15 cellular contexts compared by ENCODE assay signal in genomic region chr14:50739186-50739585, GRCh38.
A peak's percentile ranks its signal among the peaks of the same experiment; 100 is the strongest.
DNase-seq lines count a peak whose midpoint lies in the region; ATAC-seq and TF ChIP-seq lines count a peak whose summit lies in the region.
"Had no signal": no experiment of that assay in that cellular context is flagged by ENCODE, and none has a peak within 500 bp of the region (broad histone marks: within the 10 kb centered on the region; RNA-seq: fewer than 3 reads in every experiment).

No MANE protein-coding gene starts in this region.

- no peak overlapping the region for H3K27ac ChIP-seq in CD8-positive, alpha-beta memory T cell (ENCODE audit: low read depth, low read length)
- H3K27ac ChIP-seq in OCI-LY3 (ENCODE audit: low read length) (peak overlapping the region; percentile 54), heart left ventricle (peak overlapping the region in 11 of 12 donors; percentile 28 to 80 (median 53)), sigmoid colon (peak overlapping the region in 3 of 4 donors; percentile 43 to 52 (median 46))
- H3K27ac ChIP-seq: BLaER1, GM23248, suprapubic skin had no signal

- POLR2A ChIA-PET in CD8-positive, alpha-beta memory T cell (lab: Charles Lee) = interaction anchor here (0.6 kb wide), 1 partner anchor 14 kb away, joined by 3 read pairs; no protein-coding TSS in a partner anchor

- no peak for DNase-seq in CD8-positive, alpha-beta memory T cell
- DNase-seq in heart left ventricle (no peak), sigmoid colon (no peak), NCI-H2081 treated with DMSO at 0.1 percent for 48 hours (lab: John Stamatoyannopoulos, UW) (no peak)
- DNase-seq: activated CD4-positive, alpha-beta T cell treated with anti-CD3 and anti-CD28 coated beads, Interleukin-2, amount 50 U/mL, for 48 hours; activated gamma-delta T cell; dermis blood vessel endothelial cell; GM23248; NCI-H1694 treated with DMSO at 0.1 percent for 48 hours; NCI-H510A treated with DMSO at 0.1 percent for 48 hours had no signal

- H3K27ac Mint-ChIP-seq in CD8-positive, alpha-beta memory T cell = peak overlapping the region; percentile 39 to 73 (median 56)

- H3K9ac ChIP-seq in OCI-LY3 (ENCODE audit: low read length) = no peak overlapping the region
- H3K9ac ChIP-seq: BLaER1, GM23248 had no signal

- H3K27me3 Mint-ChIP-seq in CD8-positive, alpha-beta memory T cell = no peaks in the 10 kb centered on the region

- CTCF ChIA-PET in CD8-positive, alpha-beta memory T cell (lab: Charles Lee) = interaction anchor here (1.3 kb wide), 1 partner anchor 121 kb away, joined by 4 read pairs; no protein-coding TSS in a partner anchor

- H3K79me2 ChIP-seq in OCI-LY3 (ENCODE audit: low read length) = no peaks in the 10 kb centered on the region

- H2AFZ ChIP-seq in OCI-LY3 (ENCODE audit: low read depth, low read length) = no peak overlapping the region
- H2AFZ ChIP-seq: GM23248 had no signal

- no peak overlapping the region for H3K4me3 Mint-ChIP-seq in CD8-positive, alpha-beta memory T cell

- no peaks in the 10 kb centered on the region for H3K9me3 ChIP-seq in CD8-positive, alpha-beta memory T cell (ENCODE audit: low read length)
- H3K9me3 ChIP-seq in OCI-LY3 (ENCODE audit: insufficient read depth, low read length) (no peaks in the 10 kb centered on the region), heart left ventricle (no peaks in the 10 kb centered on the region), sigmoid colon (no peaks in the 10 kb centered on the region)
- H3K9me3 ChIP-seq: BLaER1, suprapubic skin had no signal

- WGBS in heart left ventricle, 4 donors = 78 to 91% (median 85%) methylated on average over 4 of the region's 4 CpGs
- WGBS in sigmoid colon, 2 donors = 93 to 95% methylated on average over 4 of the region's 4 CpGs

- no peak for TF ChIP-seq POLR2A in heart left ventricle (IDR thresholded peaks at IDR 0.05)
- TF ChIP-seq POLR2A in sigmoid colon (IDR thresholded peaks at IDR 0.05) = no peak

- no peak overlapping the region for H3K4me3 ChIP-seq in CD8-positive, alpha-beta memory T cell (ENCODE audit: low read length)
- H3K4me3 ChIP-seq in OCI-LY3 (ENCODE audit: low read length) (no peak overlapping the region), heart left ventricle (no peak overlapping the region), sigmoid colon (no peak overlapping the region)
- H3K4me3 ChIP-seq: BLaER1, GM23248, suprapubic skin had no signal

- intact Hi-C loops in heart left ventricle (cut with DNase I) (loop anchor here in 1 of 10 donors (2.0 kb wide), 1 partner anchor 16 kb away; no protein-coding TSS in a partner anchor), sigmoid colon (cut with DNase I) (no loop called here)

- ATAC-seq in heart left ventricle = peak in 2 of 4 donors; percentile 37 to 41
- ATAC-seq in GM18870 (IDR thresholded peaks at IDR 0.05; ENCODE audit: unreplicated experiment) = no peak
- no peak for ATAC-seq in HG03565 (IDR thresholded peaks at IDR 0.05; ENCODE audit: unreplicated experiment)

- H4K20me1 ChIP-seq in OCI-LY3 (ENCODE audit: insufficient read depth, low read length) = no peaks in the 10 kb centered on the region
- H4K20me1 ChIP-seq: BLaER1 had no signal

- peaks cover 18 to 55% (median 24%) of the 10 kb centered on the region in 3 donors for H3K4me1 Mint-ChIP-seq in CD8-positive, alpha-beta memory T cell

- no peaks in the 10 kb centered on the region for H3K4me1 ChIP-seq in CD8-positive, alpha-beta memory T cell (ENCODE audit: insufficient read depth, low read length)
- H3K4me1 ChIP-seq in OCI-LY3 (ENCODE audit: low read length) (peaks cover 29% of the 10 kb centered on the region), heart left ventricle (peaks cover 0 to 31% (median 12%) of the 10 kb centered on the region in 12 donors), sigmoid colon (peaks cover 0 to 14% (median 0%) of the 10 kb centered on the region in 4 donors)

- H3K9me3 Mint-ChIP-seq in CD8-positive, alpha-beta memory T cell = no peaks in the 10 kb centered on the region

- H3K36me3 Mint-ChIP-seq in CD8-positive, alpha-beta memory T cell = peaks cover 6 to 81% (median 23%) of the 10 kb centered on the region in 3 donors

- TF ChIP-seq CTCF in OCI-LY3 (IDR thresholded peaks at IDR 0.05; ENCODE audit: low read depth, low read length) (no peak), heart left ventricle (IDR thresholded peaks at IDR 0.05) (no peak), sigmoid colon (IDR thresholded peaks at IDR 0.05) (no peak)

- no peak overlapping the region for H3K4me2 ChIP-seq in OCI-LY3 (ENCODE audit: low read length)
- H3K4me2 ChIP-seq: BLaER1 had no signal

- peaks cover 53% of the 10 kb centered on the region for H3K36me3 ChIP-seq in CD8-positive, alpha-beta memory T cell (ENCODE audit: insufficient read depth, low read length)
- H3K36me3 ChIP-seq in OCI-LY3 (replicated peaks; ENCODE audit: low read depth, low read length) = peaks cover 64% of the 10 kb centered on the region
- peaks cover 0 to 98% (median 83%) of the 10 kb centered on the region in 9 donors for H3K36me3 ChIP-seq in heart left ventricle
- H3K36me3 ChIP-seq in sigmoid colon = peaks cover 0 to 55% (median 7%) of the 10 kb centered on the region in 4 donors

- no peaks in the 10 kb centered on the region for H3K27me3 ChIP-seq in CD8-positive, alpha-beta memory T cell (ENCODE audit: insufficient read depth, low read length, poor library complexity, severe bottlenecking)
- no peaks in the 10 kb centered on the region for H3K27me3 ChIP-seq in OCI-LY3 (ENCODE audit: low read depth, low read length)
- H3K27me3 ChIP-seq in heart left ventricle = no peaks in the 10 kb centered on the region
- no peaks in the 10 kb centered on the region for H3K27me3 ChIP-seq in sigmoid colon
- H3K27me3 ChIP-seq: BLaER1, suprapubic skin had no signal

- no peak for TF ChIP-seq EP300 in sigmoid colon (IDR thresholded peaks at IDR 0.05)
